In the genomic region with DNA sequence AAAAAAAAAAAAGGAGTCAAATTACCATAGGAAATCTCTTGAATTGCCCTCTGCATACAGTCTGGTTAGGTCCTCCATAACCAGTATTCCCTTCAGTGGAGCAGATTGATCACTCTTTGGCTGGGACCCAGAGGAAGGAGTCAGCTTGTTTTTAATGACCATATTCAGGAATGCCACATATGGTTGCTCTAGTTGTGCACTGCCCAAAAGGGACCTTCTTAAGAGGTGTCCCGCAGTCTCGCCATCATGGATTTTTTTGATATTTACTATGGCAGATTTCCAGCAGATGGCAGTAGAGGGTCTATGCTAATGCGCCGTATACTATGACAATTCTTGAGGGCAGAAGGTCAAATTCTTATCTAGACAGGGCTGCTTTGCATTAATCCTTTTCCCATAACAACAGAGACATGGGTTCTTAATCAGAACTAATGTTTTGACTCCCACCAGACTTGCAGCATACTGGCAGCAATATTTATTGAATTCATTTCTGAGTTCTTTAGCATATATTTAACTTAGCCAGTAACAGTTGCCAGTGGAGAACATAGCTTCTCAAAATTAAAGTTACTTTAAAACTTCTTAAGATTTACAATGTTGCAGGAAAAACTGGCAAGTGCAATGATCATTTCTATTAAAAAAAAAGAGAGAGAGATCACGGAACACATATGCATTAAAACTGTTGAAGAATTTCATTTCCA, we compare ENCODE assay signal across 7 cellular contexts.
DNase-seq lines count a peak whose midpoint lies in the region; ATAC-seq and TF ChIP-seq lines count a peak whose summit lies in the region.

No MANE protein-coding gene starts in this region.

- peak; percentile 61 for ATAC-seq in HG03045 (IDR thresholded peaks at IDR 0.05; ENCODE audit: unreplicated experiment)
- peak; percentile 92 for ATAC-seq in memory B cell (ENCODE audit: low read depth)

- peaks cover 2% of the 10 kb centered on the region for H3K27me3 Mint-ChIP-seq in memory B cell

- H3K4me3 ChIP-seq in GM12865 (ENCODE audit: low read depth, low read length) (no peak overlapping the region), choroid plexus epithelial cell (ENCODE audit: low read depth, low read length) (no peak overlapping the region)

- H3K4me1 Mint-ChIP-seq in memory B cell, result peaks cover 4% of the 10 kb centered on the region

- H3K9me3 Mint-ChIP-seq in memory B cell, result no peaks in the 10 kb centered on the region

- H3K4me3 Mint-ChIP-seq in memory B cell, result no peak overlapping the region

- H3K27ac Mint-ChIP-seq in memory B cell, result no peak overlapping the region

- no peaks in the 10 kb centered on the region for H3K36me3 Mint-ChIP-seq in memory B cell

- TF ChIP-seq CTCF in GM12865 (IDR thresholded peaks at IDR 0.05; ENCODE audit: insufficient read depth, low read depth, low read length, missing control alignments) (peak; percentile 72), choroid plexus epithelial cell (conservative IDR thresholded peaks at IDR 0.05; ENCODE audit: low read depth, low read length) (peak; percentile 83)

- DNase-seq in GM12865 (ENCODE audit: low read depth) (peak; percentile 84), NCI-H345 (lab: John Stamatoyannopoulos, UW) (peak; percentile 28), choroid plexus epithelial cell (ENCODE audit: low read depth) (peak; percentile 70), memory B cell (ENCODE audit: low spot score in 2 of 2) (peak; percentile 70 to 76)
- DNase-seq in activated CD4-positive, CD25-positive, alpha-beta regulatory T cell treated with anti-CD3 and anti-CD28 coated beads, Interleukin-2, amount 50 U/mL, for 72 hours, result peak; percentile 47
- peak; percentile 62 for DNase-seq in stimulated activated CD8-positive, alpha-beta memory T cell treated with anti-CD3 and anti-CD28 coated beads, Interleukin-4, amount 100 ng/mL, for 48 hours

Comparison
In these comparisons a context has a peak if more than half of its experiments do, and no peak if none do; other contexts are left out.
1. DNase-seq: peak in every context shown above with its lines; median percentile 84 in GM12865; 73 in memory B cell; 70 in choroid plexus epithelial cell; 62 in stimulated activated CD8-positive, alpha-beta memory T cell treated with anti-CD3 and anti-CD28 coated beads, Interleukin-4, amount 100 ng/mL, for 48 hours; 47 in activated CD4-positive, CD25-positive, alpha-beta regulatory T cell treated with anti-CD3 and anti-CD28 coated beads, Interleukin-2, amount 50 U/mL, for 72 hours; 28 in NCI-H345.